1 cellular context compared by ENCODE assay signal in genomic region chr19:5309438-5310204, GRCh38.
A peak's percentile ranks its signal among the peaks of the same experiment; 100 is the strongest.
TF ChIP-seq lines count a peak whose summit lies in the region.

No MANE protein-coding gene starts in this region.

TF ChIP-seq in HEK293, 187 proteins besides CTCF, POLR2A, EP300 and RAD21 (continued from another document and continues in another):
- TF ChIP-seq ZBTB49 (tag by site-specific recombination; IDR thresholded peaks at IDR 0.05; ENCODE audit: low read depth) = no peak
- TF ChIP-seq ZNF777 (tag by site-specific recombination; IDR thresholded peaks at IDR 0.05; ENCODE audit: borderline replicate concordance) = no peak
- peak; percentile 86 for TF ChIP-seq ZNF341 (tag by site-specific recombination; IDR thresholded peaks at IDR 0.05; ENCODE audit: low read depth)
- TF ChIP-seq ZNF2 (tag by site-specific recombination; IDR thresholded peaks at IDR 0.05) = no peak
- no peak for TF ChIP-seq MYNN (tag by site-specific recombination; IDR thresholded peaks at IDR 0.05; ENCODE audit: borderline replicate concordance)
- no peak for TF ChIP-seq ZNF121 (tag by site-specific recombination; IDR thresholded peaks at IDR 0.05)
- no peak for TF ChIP-seq ZNF37A (tag by site-specific recombination; IDR thresholded peaks at IDR 0.05)
- no peak for TF ChIP-seq FEZF1 (tag by site-specific recombination; IDR thresholded peaks at IDR 0.05)
- TF ChIP-seq ZNF639 (tag by site-specific recombination; IDR thresholded peaks at IDR 0.05) = 0 out of 2 replicates have a peak, but pooled peaks have one; percentile 40
- no peak for TF ChIP-seq ZNF555 (tag by site-specific recombination; conservative IDR thresholded peaks at IDR 0.05)
- TF ChIP-seq HIC1 (tag by site-specific recombination; IDR thresholded peaks at IDR 0.05) = no peak
- TF ChIP-seq MEIS1 (CRISPR knock-in tag; IDR thresholded peaks at IDR 0.05; ENCODE audit: borderline replicate concordance) = no peak
- no peak for TF ChIP-seq ZNF596 (tag by site-specific recombination; IDR thresholded peaks at IDR 0.05)
- TF ChIP-seq GFI1B (tag by site-specific recombination; IDR thresholded peaks at IDR 0.05) = no peak
- no peak for TF ChIP-seq HOXC10 (CRISPR knock-in tag; IDR thresholded peaks at IDR 0.05)
- TF ChIP-seq ZBTB21 (tag by site-specific recombination; IDR thresholded peaks at IDR 0.05) = no peak
- TF ChIP-seq ZNF645 (tag by site-specific recombination; IDR thresholded peaks at IDR 0.05) = no peak
- no peak for TF ChIP-seq ELK4 (IDR thresholded peaks at IDR 0.05; ENCODE audit: borderline replicate concordance, low read depth, low read length)
- no peak for TF ChIP-seq ZNF350 (tag by site-specific recombination; IDR thresholded peaks at IDR 0.05)
- no peak for TF ChIP-seq ZXDB (tag by site-specific recombination; IDR thresholded peaks at IDR 0.05)
- no peak for TF ChIP-seq ZNF610 (tag by site-specific recombination; IDR thresholded peaks at IDR 0.05; ENCODE audit: borderline replicate concordance)
- no peak for TF ChIP-seq ZNF629 (tag by site-specific recombination; IDR thresholded peaks at IDR 0.05)
- TF ChIP-seq TCF7L2 (IDR thresholded peaks at IDR 0.05; ENCODE audit: borderline replicate concordance, low read depth, low read length) = no peak
- no peak for TF ChIP-seq ZNF654 (tag by site-specific recombination; IDR thresholded peaks at IDR 0.05; ENCODE audit: low read depth)
- peak; percentile 56 for TF ChIP-seq ZNF398 (tag by site-specific recombination; IDR thresholded peaks at IDR 0.05)
- no peak for TF ChIP-seq SALL2 (tag by site-specific recombination; IDR thresholded peaks at IDR 0.05; ENCODE audit: borderline replicate concordance)
- TF ChIP-seq ZNF747 (tag by site-specific recombination; IDR thresholded peaks at IDR 0.05) = no peak
- no peak for TF ChIP-seq ZNF391 (tag by site-specific recombination; IDR thresholded peaks at IDR 0.05; ENCODE audit: borderline replicate concordance, low read depth)
- no peak for TF ChIP-seq ZNF335 (tag by site-specific recombination; conservative IDR thresholded peaks at IDR 0.05)
- TF ChIP-seq ZNF473 (tag by site-specific recombination; IDR thresholded peaks at IDR 0.05) = no peak
- TF ChIP-seq ZNF658 (tag by site-specific recombination; IDR thresholded peaks at IDR 0.05) = no peak
- no peak for TF ChIP-seq ZNF426 (tag by site-specific recombination; IDR thresholded peaks at IDR 0.05)
- TF ChIP-seq ZNF692 (tag by site-specific recombination; IDR thresholded peaks at IDR 0.05) = no peak
- 0 out of 2 replicates have a peak, but pooled peaks have one; percentile 17 for TF ChIP-seq ZNF223 (tag by site-specific recombination; IDR thresholded peaks at IDR 0.05)
- TF ChIP-seq ZNF521 (tag by site-specific recombination; IDR thresholded peaks at IDR 0.05) = no peak
- no peak for TF ChIP-seq ZNF214 (tag by site-specific recombination; IDR thresholded peaks at IDR 0.05; ENCODE audit: borderline replicate concordance)
- TF ChIP-seq ZNF513 (tag by site-specific recombination; IDR thresholded peaks at IDR 0.05) = no peak
- 0 out of 2 replicates have a peak, but pooled peaks have one; percentile 28 for TF ChIP-seq TSHZ1 (tag by site-specific recombination; IDR thresholded peaks at IDR 0.05; ENCODE audit: borderline replicate concordance)
- TF ChIP-seq ZNF549 (tag by site-specific recombination; IDR thresholded peaks at IDR 0.05) = no peak
- TF ChIP-seq REPIN1 (tag by site-specific recombination; IDR thresholded peaks at IDR 0.05; ENCODE audit: low read depth) = no peak
- TF ChIP-seq ZNF488 (tag by site-specific recombination; IDR thresholded peaks at IDR 0.05) = no peak
- TF ChIP-seq ZNF701 (tag by site-specific recombination; IDR thresholded peaks at IDR 0.05) = no peak
- TF ChIP-seq ZNF394 (tag by site-specific recombination; IDR thresholded peaks at IDR 0.05; ENCODE audit: borderline replicate concordance) = no peak
